In genomic region chr1:204480515-204480914, GRCh38 we compare ENCODE assay signal across 10 cellular contexts. TPM values are rescaled to one million over a fixed set of nuclear protein-coding genes. Genes with fewer than 3 reads are reported as not detected.
DNase-seq lines count a peak whose midpoint lies in the region; ATAC-seq and TF ChIP-seq lines count a peak whose summit lies in the region.
"Had no signal": no experiment of that assay in that cellular context is flagged by ENCODE, and none has a peak within 500 bp of the region (broad histone marks: within the 10 kb centered on the region; RNA-seq: fewer than 3 reads in every experiment).

No MANE protein-coding gene starts in this region.

- peaks cover 25% of the 10 kb centered on the region; the same call in 1 of the 2 replicates for H3K79me2 ChIP-seq in GM23338 (replicated peaks; ENCODE audit: insufficient read depth)
- H3K79me2 ChIP-seq in OCI-LY1 (ENCODE audit: insufficient read depth, low read length): peaks cover 38% of the 10 kb centered on the region

- H3K27me3 Mint-ChIP-seq in GM23338 (ENCODE audit: insufficient read depth, low read depth, poor library complexity): peaks cover 10% of the 10 kb centered on the region

- H3K27ac ChIP-seq in GM23338 (ENCODE audit: low read depth) (no peak overlapping the region), OCI-LY1 (ENCODE audit: low read depth, low read length, poor library complexity, severe bottlenecking) (peak overlapping the region; percentile 99), skin epidermis (peak overlapping the region in 18 of 21 experiments; percentile 32 to 77 (median 64)), foreskin keratinocyte (no peak overlapping the region)

- H3K27me3 ChIP-seq in GM23338 (ENCODE audit: insufficient read depth) (no peaks in the 10 kb centered on the region), OCI-LY1 (ENCODE audit: insufficient read depth, low read length) (no peaks in the 10 kb centered on the region), foreskin keratinocyte (no peaks in the 10 kb centered on the region)
- H3K27me3 ChIP-seq: left lung had no signal

- no peaks in the 10 kb centered on the region for H3K9me3 Mint-ChIP-seq in GM23338

- H3F3A ChIP-seq in GM23338 (replicated peaks; ENCODE audit: low read depth): peaks cover 6% of the 10 kb centered on the region; the same call in 1 of the 2 replicates
- no peaks in the 10 kb centered on the region for H3F3A ChIP-seq in OCI-LY1 (ENCODE audit: insufficient read depth, low read length)

- no peaks in the 10 kb centered on the region; the same call in 2 of the 3 replicates for H3K36me3 Mint-ChIP-seq in GM23338 (ENCODE audit: low read depth)

- H2AFZ ChIP-seq in GM23338: no peak overlapping the region
- H2AFZ ChIP-seq in OCI-LY1 (ENCODE audit: low read length): no peak overlapping the region

- no peaks in the 10 kb centered on the region for H3K36me3 ChIP-seq in GM23338 (ENCODE audit: insufficient read depth)
- peaks cover 35% of the 10 kb centered on the region; the same call in 1 of the 2 replicates for H3K36me3 ChIP-seq in OCI-LY1 (ENCODE audit: insufficient read depth, low read length)
- H3K36me3 ChIP-seq: left lung had no signal

- H3K4me3 Mint-ChIP-seq in GM23338: no peak overlapping the region

- no peak overlapping the region for H3K27ac Mint-ChIP-seq in GM23338

- H3K4me1 ChIP-seq in GM23338 (ENCODE audit: insufficient read depth): peaks cover 24% of the 10 kb centered on the region
- H3K4me1 ChIP-seq in OCI-LY1 (ENCODE audit: insufficient read depth, low read length, severe bottlenecking): peaks cover 86% of the 10 kb centered on the region
- H3K4me1 ChIP-seq in foreskin keratinocyte: peaks cover 14% of the 10 kb centered on the region

- no peak overlapping the region for H3K4me3 ChIP-seq in GM23338
- peak overlapping the region; percentile 36 for H3K4me3 ChIP-seq in OCI-LY1 (ENCODE audit: low read depth, low read length, poor library complexity, severe bottlenecking)
- no peak overlapping the region for H3K4me3 ChIP-seq in skin epidermis
- H3K4me3 ChIP-seq: K562, left lung had no signal

- H4K20me1 ChIP-seq in GM23338 (replicated peaks; ENCODE audit: insufficient read depth) (peaks cover 10% of the 10 kb centered on the region; the same call in 1 of the 2 replicates), OCI-LY1 (ENCODE audit: insufficient read depth, low read length) (no peaks in the 10 kb centered on the region)

- TF ChIP-seq CTCF in GM23338 (conservative IDR thresholded peaks at IDR 0.05; ENCODE audit: low read depth in 2 of 2) (0 out of 4 replicates have a peak, but pooled peaks of 1 of the 2 experiments have one; percentile 7), OCI-LY1 (IDR thresholded peaks at IDR 0.05; ENCODE audit: low read length) (peak; percentile 39), foreskin keratinocyte (conservative IDR thresholded peaks at IDR 0.05) (no peak)

- H3K9me2 ChIP-seq in GM23338 (ENCODE audit: insufficient read depth) (no peaks in the 10 kb centered on the region), OCI-LY1 (ENCODE audit: low read depth, low read length) (no peaks in the 10 kb centered on the region)

- H3K9ac ChIP-seq in OCI-LY1 (ENCODE audit: low read length): peak overlapping the region; percentile 19; the same call in 1 of the 2 replicates

- H3K9me3 ChIP-seq in OCI-LY1 (ENCODE audit: low read length): no peaks in the 10 kb centered on the region
- H3K9me3 ChIP-seq: left lung had no signal

- H3K4me2 ChIP-seq in GM23338: no peak overlapping the region
- peak overlapping the region; percentile 77 for H3K4me2 ChIP-seq in OCI-LY1 (ENCODE audit: low read length)

- DNase-seq in NCI-H1436 (lab: John Stamatoyannopoulos, UW) (peak; percentile 44), NCI-H1436 treated with DMSO at 0.1 percent for 48 hours (lab: John Stamatoyannopoulos, UW) (no peak), GM23338 (ENCODE audit: low spot score) (no peak), HT-29 (ENCODE audit: low spot score) (no peak), OCI-M2 (lab: John Stamatoyannopoulos, UW; ENCODE audit: unreplicated experiment) (no peak), foreskin keratinocyte (no peak)

- peaks cover 69% of the 10 kb centered on the region for H3K4me1 Mint-ChIP-seq in GM23338

- peak; percentile 6; the same call in 2 of the 3 replicates for ATAC-seq in GM23338
- ATAC-seq in foreskin keratinocyte: no peak

TF ChIP-seq in GM23338, 12 proteins besides CTCF, POLR2A, EP300 and RAD21 (continues in another document):
- TF ChIP-seq JUNB (IDR thresholded peaks at IDR 0.05; ENCODE audit: unreplicated experiment): no peak
- TF ChIP-seq REST (IDR thresholded peaks at IDR 0.05; ENCODE audit: unreplicated experiment): no peak
- no peak for TF ChIP-seq EZH2phosphoT487 (IDR thresholded peaks at IDR 0.05; ENCODE audit: unreplicated experiment)
- TF ChIP-seq EZH2 (IDR thresholded peaks at IDR 0.05; ENCODE audit: low read depth, unreplicated experiment): no peak
- no peak for TF ChIP-seq ETS1 (IDR thresholded peaks at IDR 0.05)
- no peak for TF ChIP-seq ZNF114 (CRISPR knock-in tag; IDR thresholded peaks at IDR 0.05)
- TF ChIP-seq STAT1 (IDR thresholded peaks at IDR 0.05; ENCODE audit: unreplicated experiment): no peak

RNA-seq across cellular contexts. Expression of gene PIK3C2B, which starts 14.1 kb away (rescaled TPM):
- 17.4 and 19.0 TPM in 2 replicates for total RNA-seq in GM23338 (2014; rRNA removed; shearing (Covaris generic))
- 4.8 TPM in 2 replicates for polyA plus RNA-seq in GM23338 (2016; fragmentation: Nextera tagmentation; extraction: Ambion mirVana)
- 55.3 and 55.4 TPM in 2 replicates for total RNA-seq in HT-29 (2014; rRNA removed; shearing (Covaris generic))
- total RNA-seq in foreskin keratinocyte: 3.0 and 3.6 TPM in 2 replicates
- polyA plus RNA-seq in foreskin keratinocyte: 0.58 and 0.69 TPM in 2 replicates

RNA-seq across cellular contexts. Expression of gene MDM4, which starts 35.7 kb away (rescaled TPM):
- 56.1 and 63.9 TPM in 2 replicates for total RNA-seq in GM23338 (2014; rRNA removed; shearing (Covaris generic))
- polyA plus RNA-seq in GM23338 (2016; fragmentation: Nextera tagmentation; extraction: Ambion mirVana) (22.7 and 24.8 TPM in 2 replicates), foreskin keratinocyte (3.1 and 3.6 TPM in 2 replicates)
- total RNA-seq in HT-29 (2014; rRNA removed; shearing (Covaris generic)): 18.5 and 19.4 TPM in 2 replicates
- total RNA-seq in foreskin keratinocyte: 14.7 and 15.2 TPM in 2 replicates

Comparison
In these comparisons a context has a peak if more than half of its experiments do, and no peak if none do; other contexts are left out.
1. H3K27ac ChIP-seq: peak in OCI-LY1 (single experiment) and skin epidermis (18 of 21); none in GM23338 (single experiment) and foreskin keratinocyte (single experiment).